In genomic region chr18:45478889-45479288, GRCh38 we compare ENCODE assay signal across 22 cellular contexts.
"Had no signal": no experiment of that assay in that cellular context is flagged by ENCODE, and none has a peak within 500 bp of the region (broad histone marks: within the 10 kb centered on the region; RNA-seq: fewer than 3 reads in every experiment).

No MANE protein-coding gene starts in this region.

- H3K9me3 ChIP-seq: esophagus muscularis mucosa, gastroesophageal sphincter, left lung, lower lobe of right lung had no signal

- H3K27ac ChIP-seq: coronary artery, dorsolateral prefrontal cortex, esophagus muscularis mucosa, foreskin keratinocyte, gastroesophageal sphincter, heart left ventricle, hepatocyte, left lung, lower lobe of right lung had no signal

- H3K36me3 ChIP-seq: esophagus muscularis mucosa, gastroesophageal sphincter, heart left ventricle, left lung, lower lobe of right lung had no signal

- ATAC-seq: foreskin keratinocyte; gastroesophageal sphincter; heart left ventricle; left lung; left ventricle myocardium superior; lower lobe of right lung; naive thymus-derived CD4-positive, alpha-beta T cell had no signal

- FAIRE-seq: endothelial cell of umbilical vein, frontal cortex, kidney had no signal

- H3K4me3 ChIP-seq: coronary artery, dorsolateral prefrontal cortex, esophagus muscularis mucosa, gastroesophageal sphincter, heart left ventricle, hepatocyte, left lung, lower lobe of right lung had no signal

- H3K4me1 ChIP-seq: foreskin keratinocyte, gastroesophageal sphincter, left lung, lower lobe of right lung had no signal

- DNase-seq: dermis blood vessel endothelial cell; dorsolateral prefrontal cortex; effector CD4-positive, alpha-beta T cell; effector memory CD4-positive, alpha-beta T cell; heart left ventricle; hypothalamus; immature natural killer cell; islet precursor cell; kidney; kidney glomerular epithelial cell; left lung; left ventricle myocardium superior; lower lobe of right lung; mesenchymal stem cell; naive thymus-derived CD4-positive, alpha-beta T cell had no signal

- H3K27me3 ChIP-seq: esophagus muscularis mucosa, foreskin keratinocyte, gastroesophageal sphincter, heart left ventricle, hepatocyte, left lung had no signal
